In genomic region chr1:935751-936231, GRCh38 we compare ENCODE assay signal across 9 cellular contexts. TPM values are rescaled to one million over a fixed set of nuclear protein-coding genes. Genes with fewer than 3 reads are reported as not detected.
DNase-seq lines count a peak whose midpoint lies in the region; ATAC-seq lines count a peak whose summit lies in the region.
"Had no signal": no experiment of that assay in that cellular context is flagged by ENCODE, and none has a peak within 500 bp of the region (broad histone marks: within the 10 kb centered on the region; RNA-seq: fewer than 3 reads in every experiment).

No MANE protein-coding gene starts in this region.

- no peak overlapping the region for H2AFZ ChIP-seq in GM23248

- no peaks in the 10 kb centered on the region; the same call in 1 of the 2 replicates for H3F3A ChIP-seq in GM23248 (ENCODE audit: insufficient read depth)

- H3K27ac ChIP-seq in GM23248, result no peak overlapping the region
- H3K27ac ChIP-seq: left lung had no signal

- H3K9ac ChIP-seq in GM23248, result no peak overlapping the region
- H3K9ac ChIP-seq in iPS-15b (ENCODE audit: low read depth, low read length), result no peak overlapping the region

- no peak overlapping the region for H3K4me3 ChIP-seq in GM23248
- H3K4me3 ChIP-seq in iPS-15b (ENCODE audit: low read depth, low read length), result peak overlapping the region; percentile 30
- H3K4me3 ChIP-seq: left lung had no signal

- H3K79me2 ChIP-seq in GM23248 (ENCODE audit: insufficient read depth), result peaks cover 4% of the 10 kb centered on the region; the same call in 1 of the 2 replicates

- H3K4me1 ChIP-seq in GM23248 (ENCODE audit: insufficient read depth) (peaks cover 16% of the 10 kb centered on the region; the same call in 1 of the 2 replicates), iPS-15b (ENCODE audit: control insufficient read depth, insufficient read depth, low read length) (peaks cover 2% of the 10 kb centered on the region)

- no peaks in the 10 kb centered on the region for H4K20me1 ChIP-seq in GM23248 (ENCODE audit: insufficient read depth)

- ATAC-seq in HG03439 (IDR thresholded peaks at IDR 0.05; ENCODE audit: unreplicated experiment) (no peak), GM18867 (IDR thresholded peaks at IDR 0.05; ENCODE audit: unreplicated experiment) (no peak)
- ATAC-seq: activated CD4-positive, alpha-beta T cell treated with anti-CD3 and anti-CD28 coated beads for 36 hours; left lung had no signal

- H3K4me2 ChIP-seq in GM23248 (ENCODE audit: unreplicated experiment), result no peak overlapping the region

- H3K27me3 ChIP-seq in GM23248 (replicated peaks; ENCODE audit: insufficient read depth), result no peaks in the 10 kb centered on the region
- H3K27me3 ChIP-seq in iPS-15b (ENCODE audit: control insufficient read depth, insufficient read depth, low read length), result peaks cover 77% of the 10 kb centered on the region

- H3K9me3 ChIP-seq in GM23248 (ENCODE audit: low read depth) (no peaks in the 10 kb centered on the region), iPS-15b (ENCODE audit: control insufficient read depth, insufficient read depth, low read length) (no peaks in the 10 kb centered on the region)
- H3K9me3 ChIP-seq: left lung had no signal

- 37 to 43% methylated on average over 18 to 30 of the region's 30 CpGs for WGBS in GM23248 (ENCODE audit: low coverage in 1 of 2, low lambda C conversion rate in 2 of 2, missing lambda C conversion rate in 2 of 2), 2 experiments

- no peaks in the 10 kb centered on the region for H3K36me3 ChIP-seq in GM23248 (ENCODE audit: low read depth)
- H3K36me3 ChIP-seq in iPS-15b (ENCODE audit: control insufficient read depth, insufficient read depth, low read length), result no peaks in the 10 kb centered on the region
- H3K36me3 ChIP-seq: left lung had no signal

- no peaks in the 10 kb centered on the region for H3K9me2 ChIP-seq in GM23248 (ENCODE audit: insufficient read depth)

- in situ Hi-C loops in GM23248 (cut with MboI), result no loop called here

- peak; percentile 33 for DNase-seq in GM23248
- DNase-seq in NCI-H2171 (lab: John Stamatoyannopoulos, UW), result peak; percentile 83
- DNase-seq in AG08396 (ENCODE audit: low spot score), result no peak
- DNase-seq: IMR-90, left lung had no signal

RNA-seq across cellular contexts. Expression of gene SAMD11, which starts 12.1 kb away (rescaled TPM):
- total RNA-seq in GM23248 (2014; rRNA removed; shearing (Covaris generic)), result 40.9 and 68.3 TPM in 2 replicates
- 8.0 and 8.2 TPM in 2 replicates for polyA plus RNA-seq in GM23248 (2016; fragmentation: Nextera tagmentation; extraction: Ambion mirVana)
- total RNA-seq: activated CD4-positive, alpha-beta T cell treated with anti-CD3 and anti-CD28 coated beads for 36 hours had no signal

RNA-seq across cellular contexts. Expression of gene NOC2L, which starts 23.3 kb away (rescaled TPM):
- total RNA-seq in GM23248 (2014; rRNA removed; shearing (Covaris generic)), result 66.4 and 67.3 TPM in 2 replicates
- polyA plus RNA-seq in GM23248 (2016; fragmentation: Nextera tagmentation; extraction: Ambion mirVana), result 64.0 and 65.0 TPM in 2 replicates

RNA-seq across cellular contexts. Expression of gene KLHL17, which starts 24.6 kb away (rescaled TPM):
- 19.2 and 23.3 TPM in 2 replicates for total RNA-seq in GM23248 (2014; rRNA removed; shearing (Covaris generic))
- polyA plus RNA-seq in GM23248 (2016; fragmentation: Nextera tagmentation; extraction: Ambion mirVana), result 4.7 and 5.5 TPM in 2 replicates

RNA-seq across cellular contexts. Expression of gene PLEKHN1, which starts 30.5 kb away (rescaled TPM):
- total RNA-seq in GM23248 (2014; rRNA removed; shearing (Covaris generic)), result 1.4 and 2.1 TPM in 2 replicates
- 1.7 and 2.5 TPM in 2 replicates for polyA plus RNA-seq in GM23248 (2016; fragmentation: Nextera tagmentation; extraction: Ambion mirVana)

RNA-seq across cellular contexts. Expression of gene PERM1, which starts 46.1 kb away (rescaled TPM):
- not detected in 2 replicates for total RNA-seq in GM23248 (2014; rRNA removed; shearing (Covaris generic))
- polyA plus RNA-seq in GM23248 (2016; fragmentation: Nextera tagmentation; extraction: Ambion mirVana), result 0.45 and 0.61 TPM in 2 replicates
- total RNA-seq: activated CD4-positive, alpha-beta T cell treated with anti-CD3 and anti-CD28 coated beads for 36 hours; IMR-90; left lung had no signal
- polyA plus RNA-seq: IMR-90 had no signal
